Comparison of ENCODE assay signal across 9 cellular contexts in genomic region chr6:126437225-126437624, GRCh38.
"Had no signal": no experiment of that assay in that cellular context is flagged by ENCODE, and none has a peak within 500 bp of the region (broad histone marks: within the 10 kb centered on the region; RNA-seq: fewer than 3 reads in every experiment).

No MANE protein-coding gene starts in this region.

- H3K27ac Mint-ChIP-seq: GM23338, H9, HFFc6 had no signal

- H3K27ac ChIP-seq: GM23248 had no signal

- H3K4me3 Mint-ChIP-seq: GM23338, H9, HFFc6 had no signal

- H3K36me3 ChIP-seq: HAP-1 had no signal

- DNase-seq: GM23248, GOT3, H7, H9, HCEC 1CT, HFFc6 had no signal

- H3K4me1 ChIP-seq: HAP-1 had no signal

- ATAC-seq: GM23338, HCT116 had no signal

- H3K4me3 ChIP-seq: GM23248, GM23338, HAP-1 had no signal

- H3K9me3 ChIP-seq: HAP-1 had no signal

- H3K4me1 Mint-ChIP-seq: GM23338, H9 had no signal
